In the genomic region with DNA sequence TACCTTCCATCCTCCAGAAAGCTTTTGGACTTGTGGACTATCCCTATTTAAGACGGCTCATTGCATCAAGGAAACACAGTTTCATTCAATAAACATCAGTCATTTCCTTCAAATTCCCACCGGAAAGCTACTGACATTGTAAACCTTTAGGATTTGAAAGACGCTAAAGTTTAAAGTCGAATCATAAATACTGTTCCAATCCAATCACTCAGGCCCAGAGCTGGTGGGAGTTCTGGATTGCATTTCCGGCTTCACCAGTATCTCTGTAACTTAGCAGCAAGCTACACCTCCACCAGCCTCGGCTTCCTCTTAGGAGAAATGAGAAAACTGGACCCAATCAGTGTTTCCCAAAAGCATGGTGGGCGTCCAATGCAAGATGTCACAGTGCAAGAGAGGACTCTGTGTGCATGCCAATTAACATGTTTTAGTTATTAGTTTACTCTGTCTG, we compare ENCODE assay signal across 8 cellular contexts. TPM values are rescaled to one million over a fixed set of nuclear protein-coding genes. Genes with fewer than 3 reads are reported as not detected.
DNase-seq lines count a peak whose midpoint lies in the region; ATAC-seq, FAIRE-seq and TF ChIP-seq lines count a peak whose summit lies in the region.

No MANE protein-coding gene starts in this region.

- no peaks in the 10 kb centered on the region for H3K27me3 ChIP-seq in BJ (ENCODE audit: control insufficient read depth, insufficient read depth, low read length)
- no peaks in the 10 kb centered on the region for H3K27me3 ChIP-seq in HUES64 (ENCODE audit: insufficient read depth, low read length)
- H3K27me3 ChIP-seq in GM12878 (replicated peaks in 1 of 2; ENCODE audit: control insufficient read depth in 2 of 2, insufficient read depth in 2 of 2, low read length in 1 of 2): no peaks in the 10 kb centered on the region
- H3K27me3 ChIP-seq in left lung: no peaks in the 10 kb centered on the region
- peaks cover 3% of the 10 kb centered on the region for H3K27me3 ChIP-seq in thymus (ENCODE audit: control insufficient read depth, insufficient read depth)

- RAD21 ChIA-PET in GM12878 (lab: Charles Lee; ENCODE audit: unreplicated experiment): interaction anchor here (0.7 to 1.1 kb wide), 3 partner anchors 17 to 48 kb away, joined by 4 read pairs; no protein-coding TSS in a partner anchor

- WGBS in HUES64: 56% methylated on average over 7 of the region's 7 CpGs
- WGBS in GM12878 (ENCODE audit: insufficient coverage, insufficient replicate concordance, low lambda C conversion rate, missing lambda C conversion rate): 46% methylated on average over 7 of the region's 7 CpGs
- 84% methylated on average over 7 of the region's 7 CpGs for WGBS in thymus

- peak overlapping the region; percentile 88 for H3K4me2 ChIP-seq in GM12878 (ENCODE audit: control insufficient read depth, insufficient read depth)

- no peak for DNase-seq in BJ (ENCODE audit: low read depth)
- no peak for DNase-seq in GM12878 (ENCODE audit: low read depth, low spot score)
- DNase-seq in left lung: no peak
- no peak for DNase-seq in DMS153 treated with DMSO at 0.1 percent for 48 hours (lab: John Stamatoyannopoulos, UW; ENCODE audit: unreplicated experiment)
- no peak for DNase-seq in NCI-H146 treated with DMSO at 0.1 percent for 48 hours (lab: John Stamatoyannopoulos, UW; ENCODE audit: unreplicated experiment)
- no peak for DNase-seq in COR-L47 (lab: John Stamatoyannopoulos, UW)

- H3K36me3 ChIP-seq in BJ (ENCODE audit: control insufficient read depth, insufficient read depth, low read length) (0 out of 2 replicates have a peak, but pooled peaks cover 1% of the 10 kb centered on the region), HUES64 (ENCODE audit: insufficient read depth, low read length) (no peaks in the 10 kb centered on the region), GM12878 (ENCODE audit: control insufficient read depth in 2 of 2, insufficient read depth in 2 of 2, low read length in 1 of 2) (no peaks in the 10 kb centered on the region), left lung (no peaks in the 10 kb centered on the region), thymus (ENCODE audit: control insufficient read depth, insufficient read depth) (no peaks in the 10 kb centered on the region)

- H3K27ac ChIP-seq in HUES64 (ENCODE audit: low read depth, low read length) (no peak overlapping the region), GM12878 (ENCODE audit: control insufficient read depth, insufficient read depth) (peak overlapping the region; percentile 76; the same call in 1 of the 2 replicates), left lung (peak overlapping the region; percentile 92 to 95), thymus (ENCODE audit: low read depth) (no peak overlapping the region)

- no peak for TF ChIP-seq POLR2A in GM12878 (IDR thresholded peaks at IDR 0.05; ENCODE audit: low read depth, low read length)

- ATAC-seq in GM12878: no peak
- ATAC-seq in left lung: no peak

- no peak for FAIRE-seq in GM12878 (lab: Jason Lieb, UNC)

- TF ChIP-seq CTCF in BJ (IDR thresholded peaks at IDR 0.05; ENCODE audit: insufficient read depth, low read depth, low read length) (no peak), GM12878 (IDR thresholded peaks at IDR 0.05 in 2 of 3, conservative IDR thresholded peaks at IDR 0.05 in 1 of 3; ENCODE audit: control insufficient read depth in 2 of 3, extremely low read depth in 1 of 3, insufficient read depth in 1 of 3, low read depth in 3 of 3, low read length in 3 of 3) (no peak), left lung (IDR thresholded peaks at IDR 0.05) (no peak)

- CTCF ChIA-PET in BJ (lab: Yijun Ruan, JAX) (no interaction called here), GM12878 (lab: Yijun Ruan, JAX) (interaction anchor here (0.6 to 1.3 kb wide), 7 partner anchors 12 to 543 kb away, joined by 3 to 9 read pairs (median 4); no protein-coding TSS in a partner anchor)

- TF ChIP-seq EP300 in GM12878 (IDR thresholded peaks at IDR 0.05; ENCODE audit: borderline replicate concordance in 1 of 2, control insufficient read depth in 1 of 2, low read depth in 2 of 2, low read length in 2 of 2): no peak

- no peak overlapping the region for H2AFZ ChIP-seq in GM12878 (ENCODE audit: control insufficient read depth, low read depth, low read length)

- no peak for TF ChIP-seq RAD21 in GM12878 (IDR thresholded peaks at IDR 0.05; ENCODE audit: insufficient read depth, low read depth, low read length)

- H3K4me1 ChIP-seq in HUES64 (ENCODE audit: insufficient read depth, low read length) (peaks cover 25% of the 10 kb centered on the region), GM12878 (ENCODE audit: control insufficient read depth, insufficient read depth, low read length) (peaks cover 10% of the 10 kb centered on the region), left lung (peaks cover 13 to 52% of the 10 kb centered on the region in 2 donors), thymus (ENCODE audit: control insufficient read depth, insufficient read depth, low read length) (no peaks in the 10 kb centered on the region)

- H3K9me3 ChIP-seq in HUES64 (ENCODE audit: insufficient read depth, low read depth, low read length) (no peaks in the 10 kb centered on the region), GM12878 (replicated peaks; ENCODE audit: control insufficient read depth, insufficient read depth, low read length) (no peaks in the 10 kb centered on the region; the same call in 1 of the 3 replicates), left lung (no peaks in the 10 kb centered on the region), thymus (ENCODE audit: control insufficient read depth) (no peaks in the 10 kb centered on the region)

- POLR2A ChIA-PET in BJ (lab: Charles Lee) (no interaction called here), GM12878 (lab: Charles Lee) (interaction anchor here (0.9 to 1.1 kb wide), 2 partner anchors 11 to 47 kb away, joined by 3 to 7 read pairs; no protein-coding TSS in a partner anchor)

- in situ Hi-C loops in GM12878 (cut with MboI): no loop called here

- H3K9ac ChIP-seq in HUES64 (ENCODE audit: low read depth, low read length) (peak overlapping the region; percentile 88; the same call in 1 of the 2 replicates), GM12878 (ENCODE audit: control insufficient read depth, insufficient read depth, low read length) (peak overlapping the region; percentile 75)

- H3K79me2 ChIP-seq in GM12878 (ENCODE audit: control insufficient read depth, insufficient read depth, low read length): peaks cover 45% of the 10 kb centered on the region

- BruUV-seq in GM12878 (replicated peaks; lab: Mats Ljungman, UMichigan): no TSS peak

- peak overlapping the region; percentile 96 for H3K4me3 ChIP-seq in BJ (ENCODE audit: low read depth, low read length)
- peak overlapping the region; percentile 97 for H3K4me3 ChIP-seq in HUES64 (ENCODE audit: low read length)
- H3K4me3 ChIP-seq in GM12878: peak overlapping the region; percentile 75
- peak overlapping the region; percentile 76 to 86 for H3K4me3 ChIP-seq in left lung
- peak overlapping the region; percentile 1 for H3K4me3 ChIP-seq in thymus (ENCODE audit: low read length)

- no peaks in the 10 kb centered on the region for H4K20me1 ChIP-seq in GM12878 (ENCODE audit: control insufficient read depth, insufficient read depth)

- SMC1A ChIA-PET in GM12878 (lab: Charles Lee; ENCODE audit: uncharacterized antibody, unreplicated experiment): interaction anchor here (0.9 to 1.3 kb wide), 4 partner anchors 11 to 49 kb away, joined by 4 to 7 read pairs (median 6); partner anchors contain the start of gene MRPL44

- intact Hi-C loops in GM12878 (cut with micrococcal nuclease; ENCODE audit: unreplicated experiment): loop anchor here (2.0 to 5.0 kb wide), 2 partner anchors 47 to 106 kb away; partner anchors contain the start of gene AP1S3
- intact Hi-C loops in left lung (cut with DNase I): no loop called here

RNA-seq across cellular contexts. Expression of gene WDFY1, which starts 1.6 kb away (rescaled TPM):
- 67.4 and 90.6 TPM in 2 replicates for polyA plus RNA-seq in BJ (2011; rRNA removed)
- polyA minus RNA-seq in BJ (2011; rRNA and poly(A)+ RNA removed): 138 and 209 TPM in 2 replicates
- 46.1 TPM for polyA plus RNA-seq in HUES64 (2013, experiment 1 of 2)
- 52.5 TPM for polyA plus RNA-seq in HUES64 (2013, experiment 2 of 2)
- 74.7 and 94.2 TPM in 2 replicates for total RNA-seq in GM12878 (2013; cell fraction: nucleolus; rRNA removed)
- total RNA-seq in GM12878 (2014; rRNA removed): 16.7 and 17.0 TPM in 2 replicates
- 13.2 and 14.3 TPM in 2 replicates for total RNA-seq in GM12878 (2014; rRNA removed; fragmentation: Illumina TruSeq; extraction: Trizol)
- 10.5 and 10.9 TPM in 2 replicates for total RNA-seq in GM12878 (2021)
- 23.3 TPM for polyA plus RNA-seq in GM12878 (2011; ENCODE audit: low read depth)
- 28.1 and 36.3 TPM in 2 replicates for polyA plus RNA-seq in GM12878 (2011; rRNA removed)
- 19.1 and 23.9 TPM in 2 replicates for polyA plus RNA-seq in GM12878 (2011; cell fraction: cytosol; rRNA removed)
- polyA plus RNA-seq in GM12878 (2011; cell fraction: nucleus; rRNA removed): 37.0 and 38.2 TPM in 2 replicates
- polyA plus RNA-seq in GM12878 (2012): 31.3 and 31.7 TPM in 2 replicates
- 11.9 and 14.3 TPM in 2 replicates for polyA plus RNA-seq in GM12878 (2014; fragmentation: Illumina TruSeq; extraction: Trizol)
- polyA plus RNA-seq in GM12878 (2014; fragmentation: Nextera tagmentation; extraction: Ambion mirVana): 1 to 10 TPM; 2.9 to 4.6 TPM
- polyA plus RNA-seq in GM12878 (2014; rRNA removed): 9.8 and 11.1 TPM in 2 replicates
- polyA plus RNA-seq in GM12878 (2016; fragmentation: Nextera tagmentation; extraction: Ambion mirVana): 10 to 100 TPM; 20.3 to 22.0 TPM
- polyA minus RNA-seq in GM12878 (2011; rRNA and poly(A)+ RNA removed): 91.4 and 121 TPM in 2 replicates
- polyA minus RNA-seq in GM12878 (2011; cell fraction: cytosol; rRNA and poly(A)+ RNA removed): 10.2 and 11.4 TPM in 2 replicates
- 36.8 and 53.6 TPM in 2 replicates for polyA minus RNA-seq in GM12878 (2011; cell fraction: nucleus; rRNA and poly(A)+ RNA removed)
- 10 to 100 TPM; 45.5 to 46.3 TPM for total RNA-seq in left lung
- 23.5 TPM for polyA plus RNA-seq in thymus

RNA-seq across cellular contexts. Expression of gene MRPL44, which starts 13.7 kb away (rescaled TPM):
- polyA plus RNA-seq in BJ (2011; rRNA removed): 12.8 and 17.8 TPM in 2 replicates
- 3.3 and 4.3 TPM in 2 replicates for polyA minus RNA-seq in BJ (2011; rRNA and poly(A)+ RNA removed)
- 45.3 TPM for polyA plus RNA-seq in HUES64 (2013, experiment 1 of 2)
- 41.3 TPM for polyA plus RNA-seq in HUES64 (2013, experiment 2 of 2)
- total RNA-seq in GM12878 (2013; cell fraction: nucleolus; rRNA removed): 10.5 and 11.2 TPM in 2 replicates
- 39.5 and 43.2 TPM in 2 replicates for total RNA-seq in GM12878 (2014; rRNA removed)
- total RNA-seq in GM12878 (2014; rRNA removed; fragmentation: Illumina TruSeq; extraction: Trizol): 39.8 and 44.3 TPM in 2 replicates
- 28.9 and 30.6 TPM in 2 replicates for total RNA-seq in GM12878 (2021)
- 28.9 TPM for polyA plus RNA-seq in GM12878 (2011; ENCODE audit: low read depth)
- 29.7 and 36.8 TPM in 2 replicates for polyA plus RNA-seq in GM12878 (2011; rRNA removed)
- polyA plus RNA-seq in GM12878 (2011; cell fraction: cytosol; rRNA removed): 25.2 and 28.7 TPM in 2 replicates
- polyA plus RNA-seq in GM12878 (2011; cell fraction: nucleus; rRNA removed): 8.0 and 12.3 TPM in 2 replicates
- 23.1 and 30.3 TPM in 2 replicates for polyA plus RNA-seq in GM12878 (2012)
- polyA plus RNA-seq in GM12878 (2014; fragmentation: Illumina TruSeq; extraction: Trizol): 38.7 and 40.9 TPM in 2 replicates
- 10 to 100 TPM; 18.3 to 22.0 TPM for polyA plus RNA-seq in GM12878 (2014; fragmentation: Nextera tagmentation; extraction: Ambion mirVana)
- polyA plus RNA-seq in GM12878 (2014; rRNA removed): 34.6 and 36.2 TPM in 2 replicates
- polyA plus RNA-seq in GM12878 (2016; fragmentation: Nextera tagmentation; extraction: Ambion mirVana): 10 to 100 TPM; 39.9 to 42.6 TPM
- 6.9 and 9.1 TPM in 2 replicates for polyA minus RNA-seq in GM12878 (2011; rRNA and poly(A)+ RNA removed)
- 7.7 and 13.1 TPM in 2 replicates for polyA minus RNA-seq in GM12878 (2011; cell fraction: cytosol; rRNA and poly(A)+ RNA removed)
- 5.2 and 7.7 TPM in 2 replicates for polyA minus RNA-seq in GM12878 (2011; cell fraction: nucleus; rRNA and poly(A)+ RNA removed)
- 10 to 100 TPM; 23.1 to 24.3 TPM for total RNA-seq in left lung
- 23.7 TPM for polyA plus RNA-seq in thymus

Comparison
In these comparisons a context has a peak if more than half of its experiments do, and no peak if none do; other contexts are left out.
1. H3K4me3 ChIP-seq: peak in every context shown above with its lines; median percentile 97 in HUES64; 96 in BJ; 81 in left lung; 75 in GM12878; 1 in thymus.
2. H3K27ac ChIP-seq: peak in GM12878 (single experiment) and left lung (2 of 2); none in HUES64 (single experiment) and thymus (single experiment).